In genomic region chr7:148481147-148481526, GRCh38 we compare ENCODE assay signal across 21 cellular contexts.
DNase-seq lines count a peak whose midpoint lies in the region; ATAC-seq, FAIRE-seq and TF ChIP-seq lines count a peak whose summit lies in the region.
"Had no signal": no experiment of that assay in that cellular context is flagged by ENCODE, and none has a peak within 500 bp of the region (broad histone marks: within the 10 kb centered on the region; RNA-seq: fewer than 3 reads in every experiment).

No MANE protein-coding gene starts in this region.

- H3K9me2 ChIP-seq in PC-9 (ENCODE audit: insufficient read depth): no peaks in the 10 kb centered on the region

- H3K36me3 ChIP-seq in keratinocyte (ENCODE audit: control insufficient read depth in 2 of 2, extremely low read depth in 1 of 2, insufficient read depth in 2 of 2, low read length in 2 of 2): no peaks in the 10 kb centered on the region
- no peaks in the 10 kb centered on the region for H3K36me3 ChIP-seq in neural progenitor cell
- H3K36me3 ChIP-seq in PC-9 (ENCODE audit: low read depth): no peaks in the 10 kb centered on the region

- H3K4me2 ChIP-seq in keratinocyte (ENCODE audit: control insufficient read depth, extremely low read depth, insufficient read depth, low read depth, low read length): peak overlapping the region; percentile 29
- H3K4me2 ChIP-seq in neural progenitor cell: no peak overlapping the region
- H3K4me2 ChIP-seq in PC-9: no peak overlapping the region

- no peak for ATAC-seq in left cardiac atrium
- ATAC-seq in HG02981 (IDR thresholded peaks at IDR 0.05; ENCODE audit: unreplicated experiment): no peak
- no peak for ATAC-seq in GM19395 (IDR thresholded peaks at IDR 0.05; ENCODE audit: unreplicated experiment)
- ATAC-seq: K562 had no signal

- H3K4me3 Mint-ChIP-seq in neural progenitor cell: no peak overlapping the region
- H3K4me3 Mint-ChIP-seq: H9 had no signal

- no peaks in the 10 kb centered on the region for H3K79me2 ChIP-seq in keratinocyte (ENCODE audit: control insufficient read depth, insufficient read depth, low read length)
- no peaks in the 10 kb centered on the region for H3K79me2 ChIP-seq in neural progenitor cell (ENCODE audit: low read depth)
- no peaks in the 10 kb centered on the region for H3K79me2 ChIP-seq in PC-9 (ENCODE audit: low read depth)

- H3K4me1 Mint-ChIP-seq in neural progenitor cell: peaks cover 36% of the 10 kb centered on the region

- no peaks in the 10 kb centered on the region for H3K9me3 ChIP-seq in keratinocyte (ENCODE audit: control insufficient read depth, low read depth, low read length)
- no peaks in the 10 kb centered on the region for H3K9me3 ChIP-seq in neural progenitor cell (ENCODE audit: low read depth)
- no peaks in the 10 kb centered on the region for H3K9me3 ChIP-seq in PC-9 (ENCODE audit: insufficient read depth, low read depth)

- peak overlapping the region; percentile 33 for H2AFZ ChIP-seq in keratinocyte (ENCODE audit: control insufficient read depth, low read length)
- no peak overlapping the region for H2AFZ ChIP-seq in neural progenitor cell (replicated peaks)
- no peak overlapping the region for H2AFZ ChIP-seq in PC-9

- dilution Hi-C loops in keratinocyte (cut with MboI; ENCODE audit: extremely low pct_ligation_motif_present, low sequenced_read_pairs): no loop called here

- H3K4me3 ChIP-seq in keratinocyte (ENCODE audit: control insufficient read depth in 2 of 3, extremely low read depth in 1 of 3, insufficient read depth in 2 of 3, low read depth in 1 of 3, low read length in 3 of 3) (no peak overlapping the region), neural progenitor cell (no peak overlapping the region), PC-9 (no peak overlapping the region)
- H3K4me3 ChIP-seq: K562 had no signal

- BruUV-seq in PC-9 (replicated peaks; lab: Mats Ljungman, UMichigan): no TSS peak

- POLR2A ChIA-PET in PC-9 (lab: Charles Lee; ENCODE audit: unreplicated experiment): no interaction called here

- DNase-seq in cardiac septum (ENCODE audit: low spot score) (peak; percentile 2), left cardiac atrium (no peak), keratinocyte (ENCODE audit: low read depth, low spot score) (no peak), neural progenitor cell (ENCODE audit: low spot score) (no peak), PC-9 (no peak), SKM-1 (lab: John Stamatoyannopoulos, UW; ENCODE audit: unreplicated experiment) (no peak)
- DNase-seq: 8988T, C1 segment of cervical spinal cord, DMS153, EL, H9, NCI-H1436 treated with DMSO at 0.1 percent for 48 hours, NCI-H2029 treated with DMSO at 0.1 percent for 48 hours, NCI-H774 had no signal

- intact Hi-C loops in cardiac septum (cut with DNase I): no loop called here
- intact Hi-C loops in left cardiac atrium (cut with DNase I): no loop called here
- intact Hi-C loops in PC-9 (cut with micrococcal nuclease; ENCODE audit: unreplicated experiment): no loop called here

- H3F3A ChIP-seq in neural progenitor cell (ENCODE audit: low read depth): peaks cover 8% of the 10 kb centered on the region
- H3F3A ChIP-seq in PC-9 (ENCODE audit: insufficient read depth, low read depth): no peaks in the 10 kb centered on the region

- H3K27me3 ChIP-seq in keratinocyte (ENCODE audit: control insufficient read depth, extremely low read depth, insufficient read depth, low read length) (no peaks in the 10 kb centered on the region), neural progenitor cell (no peaks in the 10 kb centered on the region), PC-9 (ENCODE audit: insufficient read depth, low read depth) (peaks cover 94% of the 10 kb centered on the region)

- TF ChIP-seq CTCF in keratinocyte (optimal IDR thresholded peaks at IDR 0.05 in 1 of 3, IDR thresholded peaks at IDR 0.05 in 1 of 3, conservative IDR thresholded peaks at IDR 0.05 in 1 of 3; ENCODE audit: extremely low read depth in 1 of 3, insufficient read depth in 2 of 3, low read length in 3 of 3) (no peak), neural progenitor cell (IDR thresholded peaks at IDR 0.05) (no peak), PC-9 (conservative IDR thresholded peaks at IDR 0.05) (no peak)

- CTCF ChIA-PET in PC-9 (lab: Charles Lee): no interaction called here

- H3K27me3 Mint-ChIP-seq in neural progenitor cell (ENCODE audit: insufficient read depth, low read depth): peaks cover 10% of the 10 kb centered on the region

- no peak for FAIRE-seq in keratinocyte (lab: Jason Lieb, UNC)
- FAIRE-seq: GM19239, HTR-8/SVneo, K562 had no signal

- no peak overlapping the region for H3K27ac ChIP-seq in keratinocyte (ENCODE audit: control insufficient read depth, insufficient read depth, low read length)
- H3K27ac ChIP-seq in neural progenitor cell: no peak overlapping the region
- H3K27ac ChIP-seq in PC-9: no peak overlapping the region
- H3K27ac ChIP-seq: HL-60, RWPE1 had no signal

- peak overlapping the region; percentile 36 for H3K27ac Mint-ChIP-seq in neural progenitor cell

- H3K9me1 ChIP-seq in keratinocyte (ENCODE audit: control insufficient read depth, extremely low read depth, insufficient read depth, low read length): no peaks in the 10 kb centered on the region

- H4K20me1 ChIP-seq in keratinocyte (ENCODE audit: control insufficient read depth, extremely low read depth, insufficient read depth, low read length): no peaks in the 10 kb centered on the region
- H4K20me1 ChIP-seq in neural progenitor cell (ENCODE audit: low read depth): no peaks in the 10 kb centered on the region
- H4K20me1 ChIP-seq in PC-9 (ENCODE audit: insufficient read depth): no peaks in the 10 kb centered on the region

- no peak overlapping the region for H3K9ac ChIP-seq in keratinocyte (ENCODE audit: control insufficient read depth, extremely low read depth, insufficient read depth, low read length)
- no peak overlapping the region for H3K9ac ChIP-seq in neural progenitor cell

- peaks cover 20% of the 10 kb centered on the region for H3K4me1 ChIP-seq in keratinocyte (ENCODE audit: control insufficient read depth, extremely low read depth, insufficient read depth, low read length)
- peaks cover 23% of the 10 kb centered on the region for H3K4me1 ChIP-seq in neural progenitor cell
- no peaks in the 10 kb centered on the region for H3K4me1 ChIP-seq in PC-9 (replicated peaks; ENCODE audit: insufficient read depth)

- H3K9me3 Mint-ChIP-seq in neural progenitor cell: peaks cover 7% of the 10 kb centered on the region
- H3K9me3 Mint-ChIP-seq: H9 had no signal

- no peaks in the 10 kb centered on the region for H3K36me3 Mint-ChIP-seq in neural progenitor cell
